1 cellular context compared by ENCODE assay signal in the genomic region with DNA sequence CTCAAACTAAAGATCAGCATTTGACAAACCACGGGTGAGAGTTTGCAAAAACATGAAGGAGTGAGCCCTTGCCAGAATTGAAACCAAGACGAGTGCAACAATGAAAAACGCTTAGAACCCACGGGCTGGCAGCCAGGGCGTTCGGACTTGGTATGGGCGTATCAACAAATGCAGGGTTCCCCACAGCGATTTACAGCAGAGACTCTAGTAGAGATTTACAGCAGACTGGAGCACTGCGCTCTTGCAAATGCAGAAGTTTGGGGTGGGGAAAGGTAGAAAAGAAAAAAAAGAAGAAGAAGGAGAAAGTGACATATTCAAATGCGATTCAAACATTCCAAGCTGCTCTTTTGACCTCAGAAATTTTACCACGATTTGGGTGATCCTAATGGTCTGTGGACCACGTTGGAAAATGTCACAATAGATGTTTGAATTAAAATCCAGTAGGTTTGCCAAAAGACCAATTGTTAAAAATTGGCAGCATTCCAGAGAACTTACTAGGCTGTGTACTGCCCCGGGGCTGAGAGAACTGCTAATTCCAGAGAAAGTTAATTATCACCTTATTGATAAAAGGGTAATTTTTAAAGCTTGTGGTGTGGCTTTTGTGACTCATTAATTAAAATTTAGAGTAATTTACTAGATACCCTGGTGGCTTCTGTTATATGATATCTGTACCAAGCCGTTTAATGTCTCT.
TF ChIP-seq lines count a peak whose summit lies in the region.

No MANE protein-coding gene starts in this region.

TF ChIP-seq in endothelial cell of umbilical vein, 7 proteins besides CTCF, POLR2A, EP300 and RAD21 (continued from another document):
- TF ChIP-seq POLR2AphosphoS5 (IDR thresholded peaks at IDR 0.05; ENCODE audit: insufficient read depth, low read depth, low read length): no peak
- no peak for TF ChIP-seq GATA2 (IDR thresholded peaks at IDR 0.05; ENCODE audit: insufficient read depth, insufficient read length, low read depth, low read length)
- no peak for TF ChIP-seq JUN (IDR thresholded peaks at IDR 0.05; ENCODE audit: borderline replicate concordance, insufficient read depth, insufficient read length, low read depth)
- TF ChIP-seq, protein P1, sequence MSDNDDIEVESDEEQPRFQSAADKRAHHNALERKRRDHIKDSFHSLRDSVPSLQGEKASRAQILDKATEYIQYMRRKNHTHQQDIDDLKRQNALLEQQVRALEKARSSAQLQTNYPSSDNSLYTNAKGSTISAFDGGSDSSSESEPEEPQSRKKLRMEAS (IDR thresholded peaks at IDR 0.05; ENCODE audit: insufficient read depth, insufficient read length): no peak
